Comparison of ENCODE assay signal across 1 cellular context in genomic region chr4:54542540-54543041, GRCh38.
TF ChIP-seq lines count a peak whose summit lies in the region.

No MANE protein-coding gene starts in this region.

TF ChIP-seq in K562, 482 proteins besides CTCF, POLR2A, EP300 and RAD21 (continued from another document and continues in another):
- TF ChIP-seq NKRF (IDR thresholded peaks at IDR 0.05; ENCODE audit: borderline replicate concordance): no peak
- no peak for TF ChIP-seq POLR2G (IDR thresholded peaks at IDR 0.05; ENCODE audit: low read depth, low read length)
- TF ChIP-seq RNF219 (CRISPR knock-in tag; IDR thresholded peaks at IDR 0.05): no peak
- TF ChIP-seq ZBTB2 (IDR thresholded peaks at IDR 0.05): no peak; the same call in 1 of the 2 replicates
- no peak for TF ChIP-seq NR4A1 (CRISPR knock-in tag; IDR thresholded peaks at IDR 0.05)
- TF ChIP-seq NR4A1 (tag; IDR thresholded peaks at IDR 0.05): peak; percentile 75; the same call in 1 of the 2 replicates
- no peak for TF ChIP-seq POLR2AphosphoS2 (IDR thresholded peaks at IDR 0.05; ENCODE audit: low read length)
- TF ChIP-seq FUS (optimal IDR thresholded peaks at IDR 0.05; ENCODE audit: low read depth, low read length): no peak
- TF ChIP-seq SMC3 (conservative IDR thresholded peaks at IDR 0.05; ENCODE audit: insufficient read depth, low read depth, low read length): no peak
- TF ChIP-seq RERE (CRISPR knock-in tag; IDR thresholded peaks at IDR 0.05; ENCODE audit: borderline replicate concordance): no peak
- TF ChIP-seq SIN3A (IDR thresholded peaks at IDR 0.05; ENCODE audit: borderline replicate concordance in 2 of 2, control insufficient read depth in 1 of 2, low read depth in 2 of 2, low read length in 2 of 2): no peak
- no peak for TF ChIP-seq ZNF165 (CRISPR knock-in tag; IDR thresholded peaks at IDR 0.05; ENCODE audit: borderline replicate concordance)
- TF ChIP-seq ZNF79 (CRISPR knock-in tag; IDR thresholded peaks at IDR 0.05; ENCODE audit: low read depth): no peak
- peak; percentile 68; the same call in 1 of the 2 replicates for TF ChIP-seq BCOR (IDR thresholded peaks at IDR 0.05)
- no peak for TF ChIP-seq ZNF398 (CRISPR knock-in tag; IDR thresholded peaks at IDR 0.05)
- TF ChIP-seq SP2 (IDR thresholded peaks at IDR 0.05; ENCODE audit: extremely low read depth, low read depth, low read length, poor library complexity, severe bottlenecking): no peak
- no peak for TF ChIP-seq ATF6 (CRISPR knock-in tag; IDR thresholded peaks at IDR 0.05)
- 0 out of 2 replicates have a peak, but pooled peaks have one; percentile 23 for TF ChIP-seq ZNF316 (IDR thresholded peaks at IDR 0.05)
- TF ChIP-seq HBP1 (CRISPR knock-in tag; IDR thresholded peaks at IDR 0.05): no peak
- no peak for TF ChIP-seq JUNB (CRISPR knock-in tag; conservative IDR thresholded peaks at IDR 0.05)
- TF ChIP-seq ADNP (tag; IDR thresholded peaks at IDR 0.05): no peak
- no peak for TF ChIP-seq DLX4 (CRISPR knock-in tag; IDR thresholded peaks at IDR 0.05)
- TF ChIP-seq CBFA2T2 (conservative IDR thresholded peaks at IDR 0.05): peak; percentile 97
- peak; percentile 81 for TF ChIP-seq CREB1 (IDR thresholded peaks at IDR 0.05)
- no peak for TF ChIP-seq CREB1 (CRISPR knock-in tag; IDR thresholded peaks at IDR 0.05)
- no peak for TF ChIP-seq RBM15 (IDR thresholded peaks at IDR 0.05; ENCODE audit: insufficient read depth, low read length)
- no peak for TF ChIP-seq ZNF444 (CRISPR knock-in tag; IDR thresholded peaks at IDR 0.05)
- TF ChIP-seq ZNF212 (CRISPR knock-in tag; IDR thresholded peaks at IDR 0.05): no peak
- no peak for TF ChIP-seq KDM4B (IDR thresholded peaks at IDR 0.05; ENCODE audit: borderline replicate concordance in 2 of 2, low read depth in 1 of 2)
- no peak for TF ChIP-seq U2AF2 (optimal IDR thresholded peaks at IDR 0.05; ENCODE audit: low read depth, low read length)
- no peak for TF ChIP-seq ZNF277 (CRISPR knock-in tag; IDR thresholded peaks at IDR 0.05; ENCODE audit: borderline replicate concordance)
- no peak for TF ChIP-seq BRF1 (IDR thresholded peaks at IDR 0.05; ENCODE audit: borderline replicate concordance, extremely low read depth, insufficient read length)
- no peak for TF ChIP-seq BACH1 (tag; IDR thresholded peaks at IDR 0.05)
- TF ChIP-seq SP1 (CRISPR knock-in tag; IDR thresholded peaks at IDR 0.05): no peak
- no peak for TF ChIP-seq ZC3H11A (IDR thresholded peaks at IDR 0.05; ENCODE audit: low read depth, low read length)
- peak; percentile 45 to 90; a peak in 2 of 4 replicates for TF ChIP-seq ARNT (IDR thresholded peaks at IDR 0.05)
- TF ChIP-seq FOXK2 (conservative IDR thresholded peaks at IDR 0.05 in 1 of 2, IDR thresholded peaks at IDR 0.05 in 1 of 2; ENCODE audit: low read depth in 2 of 2): 0 out of 4 replicates have a peak, but pooled peaks of 1 of the 2 experiments have one; percentile 39
- no peak for TF ChIP-seq MECOM (CRISPR knock-in tag; IDR thresholded peaks at IDR 0.05)
- no peak for TF ChIP-seq MCM2 (IDR thresholded peaks at IDR 0.05; ENCODE audit: low read depth)
- peak; percentile 51 for TF ChIP-seq E2F8 (IDR thresholded peaks at IDR 0.05; ENCODE audit: low read depth, partially characterized antibody)
